In genomic region chr15:42736793-42737528, GRCh38 we compare ENCODE assay signal across 8 cellular contexts. TPM values are rescaled to one million over a fixed set of nuclear protein-coding genes. Genes with fewer than 3 reads are reported as not detected.
DNase-seq lines count a peak whose midpoint lies in the region; ATAC-seq and TF ChIP-seq lines count a peak whose summit lies in the region.

TSS of gene CDAN1 (minus strand) at chr15:42737128. CDS start at chr15:42737102, 26 bp downstream.

- H3K27ac ChIP-seq in epithelial cell of prostate = peak within 1 kb of the TSS; percentile 55

- no peaks in the 10 kb centered on the region for H3K9me3 ChIP-seq in mucosa of descending colon

- no peak for TF ChIP-seq CTCF in mucosa of descending colon (IDR thresholded peaks at IDR 0.05)

- peak within 1 kb of the TSS; percentile 78 for H3K4me3 ChIP-seq in mucosa of descending colon

- DNase-seq in COLO829 (ENCODE audit: low spot score) = peak; percentile 85
- peak in 75 of 76 experiments; percentile 15 to 94 (median 83) for DNase-seq in HUDEP-2 (lab: John Stamatoyannopoulos, UW; ENCODE audit: unreplicated experiment in 76 of 76)
- peak; percentile 92 for DNase-seq in OCI-M1 (lab: John Stamatoyannopoulos, UW)
- peak; percentile 92 for DNase-seq in activated T-cell treated with anti-CD3 and anti-CD28 coated beads for 24 hours (ENCODE audit: low read depth)
- no peak for DNase-seq in epithelial cell of prostate (ENCODE audit: low read depth, low spot score)
- DNase-seq in mucosa of descending colon = peak; percentile 93 to 96 (median 93)
- peak; percentile 91 to 92 for DNase-seq in stimulated activated CD8-positive, alpha-beta memory T cell treated with anti-CD3 and anti-CD28 coated beads, Interleukin-2, amount 100 ng/mL, for 48 hours (ENCODE audit: low read depth in 2 of 2)

- ATAC-seq in GM21367 (IDR thresholded peaks at IDR 0.05; ENCODE audit: unreplicated experiment) (peak; percentile 86), mucosa of descending colon (peak; percentile 98)

- peaks cover 3% of the 10 kb centered on the region for H3K36me3 ChIP-seq in mucosa of descending colon (ENCODE audit: low read depth)

- peaks cover 13% of the 10 kb centered on the region for H3K4me1 ChIP-seq in mucosa of descending colon (ENCODE audit: low read depth)

- intact Hi-C loops in mucosa of descending colon (cut with DNase I, micrococcal nuclease) = no loop called here

RNA-seq across cellular contexts. Expression of gene CDAN1, which starts in this region (rescaled TPM):
- total RNA-seq in mucosa of descending colon = 10 to 100 TPM in 2 of 3 donors, 1 to 10 TPM in 1; 9.2 to 22.5 (median 11.7) TPM
